Comparison of ENCODE assay signal across 7 cellular contexts in the genomic region with DNA sequence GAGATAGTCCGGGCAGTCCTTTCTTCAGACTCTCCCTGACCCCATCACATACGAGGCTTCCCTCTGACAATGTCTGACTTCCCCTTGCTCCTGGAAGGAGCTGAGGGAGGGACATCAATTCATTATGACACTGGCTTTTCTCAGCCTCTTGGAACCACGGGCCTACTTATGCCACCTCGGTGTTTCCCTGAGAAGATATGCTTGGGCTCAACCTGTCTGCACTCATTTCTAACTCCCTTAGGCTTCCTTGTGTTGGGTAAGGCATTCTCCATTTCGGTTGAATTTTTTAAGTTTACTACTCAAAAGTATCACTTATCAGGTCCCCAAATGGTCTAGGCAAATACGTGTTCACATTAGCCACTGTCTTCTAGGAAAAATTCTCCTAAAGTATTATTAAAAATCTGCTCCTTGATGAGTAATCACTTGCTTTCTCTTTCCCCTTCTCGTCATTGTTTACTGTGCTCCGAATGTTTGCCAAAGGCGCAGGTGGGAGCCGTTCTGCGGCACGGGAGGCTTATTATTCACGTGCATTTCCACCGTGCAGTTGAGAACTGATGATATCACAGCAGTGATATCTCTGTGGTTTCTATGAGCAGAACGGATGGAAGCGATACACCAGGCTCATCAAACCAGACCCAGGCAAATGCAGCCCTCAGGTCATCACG. TPM values are rescaled to one million over a fixed set of nuclear protein-coding genes. Genes with fewer than 3 reads are reported as not detected.
DNase-seq lines count a peak whose midpoint lies in the region; ATAC-seq and TF ChIP-seq lines count a peak whose summit lies in the region.

No MANE protein-coding gene starts in this region.

- DNase-seq in NCI-H2196 treated with DMSO at 0.1 percent for 48 hours (lab: John Stamatoyannopoulos, UW; ENCODE audit: unreplicated experiment) = peak; percentile 93
- DNase-seq in activated CD8-positive, alpha-beta memory T cell treated with anti-CD3 and anti-CD28 coated beads, Interleukin-2, amount 10 ng/mL, durations not matched to agents 7 days and 5 days = peak; percentile 80
- DNase-seq in mucosa of gallbladder (ENCODE audit: low spot score) = peak; percentile 30
- DNase-seq in CD14-positive monocyte (ENCODE audit: low spot score) = no peak
- DNase-seq in NCI-H82 treated with DMSO at 0.1 percent for 48 hours (lab: John Stamatoyannopoulos, UW; ENCODE audit: unreplicated experiment) = no peak

- H3K36me3 Mint-ChIP-seq in activated CD8-positive, alpha-beta memory T cell treated with anti-CD3 and anti-CD28 coated beads, Interleukin-2, amount 10 ng/mL, durations not matched to agents 7 days and 5 days = peaks cover 4% of the 10 kb centered on the region
- no peaks in the 10 kb centered on the region for H3K36me3 Mint-ChIP-seq in CD14-positive monocyte

- no peaks in the 10 kb centered on the region for H3K9me3 Mint-ChIP-seq in activated CD8-positive, alpha-beta memory T cell treated with anti-CD3 and anti-CD28 coated beads, Interleukin-2, amount 10 ng/mL, durations not matched to agents 7 days and 5 days (ENCODE audit: low read depth)
- H3K9me3 Mint-ChIP-seq in CD14-positive monocyte = peaks cover 0 to 12% (median 1%) of the 10 kb centered on the region in 7 donors

- CTCF ChIA-PET in activated CD8-positive, alpha-beta memory T cell treated with anti-CD3 and anti-CD28 coated beads, Interleukin-2, amount 10 ng/mL, durations not matched to agents 7 days and 5 days (lab: Charles Lee) = interaction anchor here (0.9 to 6.8 kb wide), 6 partner anchors 12 to 174 kb away, joined by 3 to 23 read pairs (median 4); no protein-coding TSS in a partner anchor

- H3K4me3 Mint-ChIP-seq in activated CD8-positive, alpha-beta memory T cell treated with anti-CD3 and anti-CD28 coated beads, Interleukin-2, amount 10 ng/mL, durations not matched to agents 7 days and 5 days = peak overlapping the region; percentile 70
- no peak overlapping the region for H3K4me3 Mint-ChIP-seq in CD14-positive monocyte

- peak overlapping the region; percentile 85 for H3K27ac Mint-ChIP-seq in activated CD8-positive, alpha-beta memory T cell treated with anti-CD3 and anti-CD28 coated beads, Interleukin-2, amount 10 ng/mL, durations not matched to agents 7 days and 5 days
- H3K27ac Mint-ChIP-seq in CD14-positive monocyte = peak overlapping the region in 1 of 7 donors; percentile 4

- ATAC-seq in activated CD8-positive, alpha-beta memory T cell treated with anti-CD3 and anti-CD28 coated beads, Interleukin-2, amount 10 ng/mL, durations not matched to agents 7 days and 5 days = peak; percentile 75
- ATAC-seq in HG02852 (IDR thresholded peaks at IDR 0.05; ENCODE audit: unreplicated experiment) (no peak), HG03045 (IDR thresholded peaks at IDR 0.05; ENCODE audit: unreplicated experiment) (no peak)

- intact Hi-C loops in CD14-positive monocyte (cut with micrococcal nuclease) = no loop called here

- H3K4me1 Mint-ChIP-seq in activated CD8-positive, alpha-beta memory T cell treated with anti-CD3 and anti-CD28 coated beads, Interleukin-2, amount 10 ng/mL, durations not matched to agents 7 days and 5 days = peaks cover 53% of the 10 kb centered on the region
- H3K4me1 Mint-ChIP-seq in CD14-positive monocyte = no peaks in the 10 kb centered on the region

- no peak for TF ChIP-seq CTCF in CD14-positive monocyte (IDR thresholded peaks at IDR 0.05)

- H3K27me3 Mint-ChIP-seq in activated CD8-positive, alpha-beta memory T cell treated with anti-CD3 and anti-CD28 coated beads, Interleukin-2, amount 10 ng/mL, durations not matched to agents 7 days and 5 days = no peaks in the 10 kb centered on the region
- peaks cover 2 to 12% (median 7%) of the 10 kb centered on the region in 3 donors for H3K27me3 Mint-ChIP-seq in CD14-positive monocyte (ENCODE audit: low read depth in 3 of 3)

RNA-seq across cellular contexts. Expression of a gene that starts 33.1 kb away (rescaled TPM):
- 100 to 1,000 TPM; 252 to 306 TPM for total RNA-seq in activated CD8-positive, alpha-beta memory T cell treated with anti-CD3 and anti-CD28 coated beads, Interleukin-2, amount 10 ng/mL, durations not matched to agents 7 days and 5 days
- total RNA-seq in mucosa of gallbladder = 10.2 TPM
- 1 to 10 TPM; 4.0 to 6.4 TPM for polyA plus RNA-seq in CD14-positive monocyte

Comparison
In these comparisons a context has a peak if more than half of its experiments do, and no peak if none do; other contexts are left out.
1. DNase-seq: peak in NCI-H2196 treated with DMSO at 0.1 percent for 48 hours (single experiment), activated CD8-positive, alpha-beta memory T cell treated with anti-CD3 and anti-CD28 coated beads, Interleukin-2, amount 10 ng/mL, durations not matched to agents 7 days and 5 days (single experiment) and mucosa of gallbladder (single experiment); none in CD14-positive monocyte (single experiment) and NCI-H82 treated with DMSO at 0.1 percent for 48 hours (single experiment).
2. RNA of a gene that starts 33.1 kb away (total RNA-seq): 252 to 306 TPM in activated CD8-positive, alpha-beta memory T cell treated with anti-CD3 and anti-CD28 coated beads, Interleukin-2, amount 10 ng/mL, durations not matched to agents 7 days and 5 days; 10.2 TPM in mucosa of gallbladder (single experiment); every median in the first group is over 10 times any median in the second.